ENCODE assay signal across 18 cellular contexts in the genomic region with DNA sequence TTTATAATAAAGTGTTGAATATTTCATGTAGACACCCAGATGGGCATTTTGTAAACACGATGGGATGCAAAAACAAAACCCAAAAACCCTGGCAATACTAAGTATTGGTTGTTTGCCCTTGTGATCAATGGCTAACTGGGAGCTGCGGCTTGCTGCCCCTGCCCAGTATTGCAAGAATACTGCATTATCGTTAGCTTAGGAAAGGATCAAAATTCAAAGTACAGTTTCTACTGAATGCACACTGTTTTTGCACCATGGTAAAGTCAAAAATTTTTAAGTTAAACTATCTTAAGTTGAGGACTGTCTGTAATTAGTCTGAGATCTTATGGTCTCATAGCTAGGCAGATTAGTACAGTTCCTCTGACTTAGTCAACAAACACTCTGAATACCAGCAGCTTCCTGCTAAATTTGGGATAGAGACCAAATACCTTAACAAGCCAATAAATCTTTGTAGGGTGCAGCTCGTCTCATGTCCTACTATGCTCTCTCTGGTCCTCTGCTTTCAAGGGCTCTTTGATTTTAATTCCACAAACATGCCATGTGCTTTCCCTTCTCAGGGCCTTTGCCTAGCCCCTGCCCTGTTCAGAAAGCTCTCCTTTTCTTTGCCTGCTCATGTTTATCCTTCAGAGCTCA. TPM values are rescaled to one million over a fixed set of nuclear protein-coding genes. Genes with fewer than 3 reads are reported as not detected.
DNase-seq lines count a peak whose midpoint lies in the region; ATAC-seq and TF ChIP-seq lines count a peak whose summit lies in the region.
"Had no signal": no experiment of that assay in that cellular context is flagged by ENCODE, and none has a peak within 500 bp of the region (broad histone marks: within the 10 kb centered on the region; RNA-seq: fewer than 3 reads in every experiment).

No MANE protein-coding gene starts in this region.

- TF ChIP-seq POLR2A in breast epithelium (IDR thresholded peaks at IDR 0.05) (no peak), right lobe of liver (IDR thresholded peaks at IDR 0.05) (no peak)

- peaks cover 32% of the 10 kb centered on the region for H3K36me3 Mint-ChIP-seq in MCF 10A (ENCODE audit: insufficient read depth, unreplicated experiment)

- H3K4me1 ChIP-seq in breast epithelium (peaks cover 0 to 3% of the 10 kb centered on the region in 2 donors), adipocyte (ENCODE audit: control insufficient read depth, insufficient read depth, low read length) (peaks cover 35% of the 10 kb centered on the region), right lobe of liver (peaks cover 0 to 31% (median 11%) of the 10 kb centered on the region in 4 donors)
- H3K4me1 ChIP-seq: colonic mucosa had no signal

- H3K27ac Mint-ChIP-seq in MCF 10A (ENCODE audit: low read depth, unreplicated experiment) = no peak overlapping the region
- H3K27ac Mint-ChIP-seq: memory B cell had no signal

- intact Hi-C loops in MCF 10A (cut with micrococcal nuclease) = loop anchor here (10.0 kb wide), 1 partner anchor 127 kb away; the partner anchor contains the start of gene PCF11
- intact Hi-C loops in breast epithelium (cut with DNase I; ENCODE audit: low total_unique reads) = no loop called here
- intact Hi-C loops in right lobe of liver (cut with DNase I) = no loop called here

- no TSS peak for BruUV-seq in MCF 10A (replicated peaks; lab: Mats Ljungman, UMichigan)

- no peak for DNase-seq in MCF 10A (ENCODE audit: unreplicated experiment)
- no peak for DNase-seq in breast epithelium (ENCODE audit: low spot score in 2 of 2)
- DNase-seq in adipocyte (ENCODE audit: low read depth) = peak; percentile 15
- DNase-seq in right lobe of liver = no peak
- no peak for DNase-seq in GM10266 (ENCODE audit: extremely low spot score)
- no peak for DNase-seq in GM13976 (ENCODE audit: low spot score)
- DNase-seq: activated gamma-delta T cell treated with Interleukin-2 at 50 U/mL for 16 hours, colonic mucosa, KBM-7, NCI-H1092 treated with DMSO at 0.1 percent for 48 hours, NCI-H524, psoas muscle, spleen had no signal

- H3K9me3 ChIP-seq in breast epithelium = no peaks in the 10 kb centered on the region
- H3K9me3 ChIP-seq in adipocyte (ENCODE audit: control insufficient read depth, low read length) = no peaks in the 10 kb centered on the region
- no peaks in the 10 kb centered on the region for H3K9me3 ChIP-seq in right lobe of liver
- H3K9me3 ChIP-seq: ascending aorta, colonic mucosa, psoas muscle, spleen had no signal

- H3K4me3 ChIP-seq in breast epithelium = no peak overlapping the region
- peak overlapping the region; percentile 0 for H3K4me3 ChIP-seq in adipocyte (ENCODE audit: low read length)
- peak overlapping the region in 1 of 3 donors; percentile 16 for H3K4me3 ChIP-seq in right lobe of liver
- H3K4me3 ChIP-seq: ascending aorta, colonic mucosa, psoas muscle, spleen had no signal

- H3K9ac ChIP-seq in adipocyte (ENCODE audit: low read length) = peak overlapping the region; percentile 10

- H3K36me3 ChIP-seq in breast epithelium (no peaks in the 10 kb centered on the region), adipocyte (ENCODE audit: control insufficient read depth, insufficient read depth, low read length, severe bottlenecking) (peaks cover 20% of the 10 kb centered on the region), right lobe of liver (peaks cover 0 to 15% (median 4%) of the 10 kb centered on the region in 4 donors)
- H3K36me3 ChIP-seq: colonic mucosa had no signal

- H3K27ac ChIP-seq in breast epithelium (no peak overlapping the region), right lobe of liver (peak overlapping the region in 2 of 3 donors; percentile 35 to 36)
- H3K27ac ChIP-seq: ascending aorta, colonic mucosa, psoas muscle, spleen had no signal

- H3K27me3 ChIP-seq in breast epithelium (no peaks in the 10 kb centered on the region), adipocyte (replicated peaks; ENCODE audit: control insufficient read depth, insufficient read depth, low read length) (no peaks in the 10 kb centered on the region), right lobe of liver (no peaks in the 10 kb centered on the region)
- H3K27me3 ChIP-seq: ascending aorta, colonic mucosa, spleen had no signal

- in situ Hi-C loops in GM13976 (cut with MboI; ENCODE audit: low sequenced_read_pairs, unreplicated experiment) = loop anchor here (25.0 kb wide), 1 partner anchor 530 kb away; no protein-coding TSS in a partner anchor

- no peak for TF ChIP-seq CTCF in MCF 10A (IDR thresholded peaks at IDR 0.05; ENCODE audit: unreplicated experiment)
- no peak for TF ChIP-seq CTCF in breast epithelium (IDR thresholded peaks at IDR 0.05)
- TF ChIP-seq CTCF in right lobe of liver (IDR thresholded peaks at IDR 0.05) = no peak
- TF ChIP-seq CTCF in GM10266 (IDR thresholded peaks at IDR 0.05; ENCODE audit: control insufficient read depth, insufficient read depth, low read depth, missing control alignments) = no peak
- no peak for TF ChIP-seq CTCF in GM13976 (IDR thresholded peaks at IDR 0.05; ENCODE audit: borderline replicate concordance, control extremely low read depth, extremely low read depth, insufficient read depth, missing control alignments)

- POLR2A ChIA-PET in MCF 10A (lab: Yijun Ruan, JAX) = interaction anchor here (1.1 kb wide), 1 partner anchor 95 kb away, joined by 3 read pairs; no protein-coding TSS in a partner anchor

- no peaks in the 10 kb centered on the region for H3K9me3 Mint-ChIP-seq in MCF 10A (ENCODE audit: unreplicated experiment)
- H3K9me3 Mint-ChIP-seq: CD14-positive monocyte, memory B cell had no signal

- H3K4me3 Mint-ChIP-seq in MCF 10A (ENCODE audit: unreplicated experiment) = peak overlapping the region; percentile 34
- H3K4me3 Mint-ChIP-seq: CD14-positive monocyte, memory B cell had no signal

- H3K27me3 Mint-ChIP-seq in MCF 10A (ENCODE audit: insufficient read depth, unreplicated experiment) = no peaks in the 10 kb centered on the region
- H3K27me3 Mint-ChIP-seq: memory B cell had no signal

- H3K4me1 Mint-ChIP-seq in MCF 10A (ENCODE audit: insufficient read depth, unreplicated experiment) = peaks cover 18% of the 10 kb centered on the region

- CTCF ChIA-PET in MCF 10A (lab: Yijun Ruan, JAX) = interaction anchor here (0.5 to 5.0 kb wide), 9 partner anchors 10 to 1103 kb away, joined by 3 to 22 read pairs (median 3); no protein-coding TSS in a partner anchor

- no peak for ATAC-seq in right lobe of liver
- no peak for ATAC-seq in HG03135 (IDR thresholded peaks at IDR 0.05; ENCODE audit: unreplicated experiment)
- ATAC-seq in GM21381 (IDR thresholded peaks at IDR 0.05; ENCODE audit: unreplicated experiment) = no peak
- ATAC-seq: psoas muscle had no signal

- WGBS in right lobe of liver (ENCODE audit: insufficient coverage, low coverage, low lambda C conversion rate, missing lambda C conversion rate) = 30% methylated on average over 4 of the region's 4 CpGs

RNA-seq across cellular contexts. Expression of gene CCDC90B, which starts 4.0 kb away (rescaled TPM):
- total RNA-seq in MCF 10A (2022) = 69.1 and 72.9 TPM in 2 replicates
- total RNA-seq in breast epithelium = 10 to 100 TPM; 35.2 to 47.7 (median 35.4) TPM
- total RNA-seq in right lobe of liver = 10 to 100 TPM; 16.8 to 29.0 (median 18.1) TPM

Comparison
In these comparisons a context has a peak if more than half of its experiments do, and no peak if none do; other contexts are left out.
1. H3K27ac ChIP-seq: peak in right lobe of liver (2 of 3); none in breast epithelium (0 of 2).